Comparison of ENCODE assay signal across 25 cellular contexts in genomic region chr20:43536817-43537440, GRCh38. TPM values are rescaled to one million over a fixed set of nuclear protein-coding genes. Genes with fewer than 3 reads are reported as not detected.
DNase-seq lines count a peak whose midpoint lies in the region; ATAC-seq and TF ChIP-seq lines count a peak whose summit lies in the region.
"Had no signal": no experiment of that assay in that cellular context is flagged by ENCODE, and none has a peak within 500 bp of the region (broad histone marks: within the 10 kb centered on the region; RNA-seq: fewer than 3 reads in every experiment).

No MANE protein-coding gene starts in this region.

- TF ChIP-seq CTCF in fibroblast of pulmonary artery (IDR thresholded peaks at IDR 0.05; ENCODE audit: low read length, missing control alignments) = peak; percentile 2

- peak; percentile 62 for DNase-seq in ELR (ENCODE audit: low read depth)
- DNase-seq in RPMI7951 (ENCODE audit: low read depth) = peak; percentile 26
- peak; percentile 76 for DNase-seq in fibroblast of pulmonary artery (ENCODE audit: low read depth)
- DNase-seq in non-pigmented ciliary epithelial cell (ENCODE audit: low read depth) = peak; percentile 20
- DNase-seq in stimulated activated CD4-positive, alpha-beta T cell treated with anti-CD3 and anti-CD28 coated beads, Interleukin-2, amount 100 ng/mL, for 24 hours = no peak
- DNase-seq: activated CD4-positive, alpha-beta T cell treated with anti-CD3 and anti-CD28 coated beads, Interleukin-2, amount 10 ng/mL, durations not matched to agents 24 days and 14 days; activated naive CD4-positive, alpha-beta T cell treated with anti-CD3 and anti-CD28 coated beads, Interleukin-2, amount 10 ng/mL, durations not matched to agents 7 days and 5 days; C1 segment of cervical spinal cord; caudate nucleus; DMS79 treated with DMSO at 0.1 percent for 48 hours; heart right ventricle; Karpas-422; left colon; naive B cell; NCI-H1048; NCI-H1694 treated with DMSO at 0.1 percent for 48 hours; NCI-H526 treated with DMSO at 0.1 percent for 48 hours; spleen; stimulated activated CD4-positive, alpha-beta T cell treated with anti-CD3 and anti-CD28 coated beads, Interleukin-4, amount 100 ng/mL, for 24 hours; stimulated activated naive CD4-positive, alpha-beta T cell treated with Interleukin-2 at 50 U/mL for 16 hours had no signal

- ATAC-seq in GM19023 (IDR thresholded peaks at IDR 0.05; ENCODE audit: unreplicated experiment) (no peak), HG03039 (IDR thresholded peaks at IDR 0.05; ENCODE audit: unreplicated experiment) (no peak), GM21576 (IDR thresholded peaks at IDR 0.05; ENCODE audit: unreplicated experiment) (no peak)
- ATAC-seq: left colon had no signal

- H3K4me3 ChIP-seq in fibroblast of pulmonary artery (replicated peaks; ENCODE audit: low read depth, low read length) = no peak overlapping the region
- H3K4me3 ChIP-seq: heart right ventricle, right atrium auricular region, SK-N-MC, spleen had no signal

RNA-seq across cellular contexts. Expression of gene SGK2, which starts 21.9 kb away (rescaled TPM):
- not detected in 2 replicates for total RNA-seq in RPMI7951 (2014; rRNA removed; shearing (Covaris generic))

RNA-seq across cellular contexts. Expression of gene L3MBTL1, which starts 29.4 kb away (rescaled TPM):
- 1.3 and 2.9 TPM in 2 replicates for total RNA-seq in RPMI7951 (2014; rRNA removed; shearing (Covaris generic))

RNA-seq across cellular contexts. Expression of gene IFT52, which starts 53.8 kb away (rescaled TPM):
- total RNA-seq in RPMI7951 (2014; rRNA removed; shearing (Covaris generic)) = 71.4 and 77.5 TPM in 2 replicates

Comparison
In these comparisons a context has a peak if more than half of its experiments do, and no peak if none do; other contexts are left out.
1. DNase-seq: peak in ELR (single experiment), RPMI7951 (single experiment), fibroblast of pulmonary artery (single experiment) and non-pigmented ciliary epithelial cell (single experiment); none in stimulated activated CD4-positive, alpha-beta T cell treated with anti-CD3 and anti-CD28 coated beads, Interleukin-2, amount 100 ng/mL, for 24 hours (0 of 2).